In the genomic region with DNA sequence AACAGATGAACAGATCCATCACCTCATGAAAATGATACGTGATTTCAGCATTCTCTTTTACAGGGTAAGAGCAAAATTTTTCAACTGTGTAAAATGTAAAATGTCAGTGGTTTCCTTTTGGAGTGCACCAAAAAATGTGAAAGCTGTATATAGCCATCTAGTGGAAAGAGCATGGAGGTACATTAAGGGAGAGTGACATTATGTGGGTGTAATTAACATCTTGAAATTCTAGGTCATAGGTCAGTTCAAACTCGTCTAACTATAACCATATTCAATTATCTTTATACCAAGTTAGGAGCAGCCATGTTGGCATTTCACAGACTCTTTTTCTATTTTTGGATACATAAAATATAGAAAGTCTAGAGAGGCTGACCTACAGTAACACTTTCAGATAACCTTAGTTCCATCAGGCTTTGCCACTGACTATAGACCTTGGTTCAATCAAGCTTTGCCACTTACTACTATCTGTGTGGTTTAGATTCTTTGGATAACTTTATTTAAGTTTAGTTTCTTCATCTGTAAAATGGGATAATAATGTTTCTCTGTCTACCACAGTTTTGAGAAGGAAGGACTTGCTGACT, we compare ENCODE assay signal across 8 cellular contexts. TPM values are rescaled to one million over a fixed set of nuclear protein-coding genes. Genes with fewer than 3 reads are reported as not detected.
DNase-seq lines count a peak whose midpoint lies in the region; ATAC-seq and TF ChIP-seq lines count a peak whose summit lies in the region.

No MANE protein-coding gene starts in this region.

- no peaks in the 10 kb centered on the region for H3K9me3 Mint-ChIP-seq in activated T-cell treated with anti-CD3 and anti-CD28 coated beads, Interleukin-2, amount 50 U/mL, for 72 hours
- no peaks in the 10 kb centered on the region for H3K9me3 Mint-ChIP-seq in glutamatergic neuron (ENCODE audit: unreplicated experiment)

- no peak overlapping the region for H3K27ac Mint-ChIP-seq in activated T-cell treated with anti-CD3 and anti-CD28 coated beads, Interleukin-2, amount 50 U/mL, for 72 hours
- no peak overlapping the region for H3K27ac Mint-ChIP-seq in glutamatergic neuron (ENCODE audit: unreplicated experiment)

- peak; percentile 74 to 82 for ATAC-seq in activated T-cell treated with anti-CD3 and anti-CD28 coated beads, Interleukin-2, amount 50 U/mL, for 72 hours (replicated peaks in 1 of 2)
- ATAC-seq in GM21825 (IDR thresholded peaks at IDR 0.05; ENCODE audit: unreplicated experiment) = peak; percentile 98

- peak; percentile 47; the same call in 1 of the 2 replicates for TF ChIP-seq CTCF in WI38 (IDR thresholded peaks at IDR 0.05; ENCODE audit: low read depth, low read length)
- TF ChIP-seq CTCF in glutamatergic neuron (IDR thresholded peaks at IDR 0.05; ENCODE audit: partially characterized antibody, unreplicated experiment) = peak; percentile 76
- TF ChIP-seq CTCF in spleen (IDR thresholded peaks at IDR 0.05 in 8 of 11, conservative IDR thresholded peaks at IDR 0.05 in 3 of 11) = peak in 10 of 11 experiments; percentile 33 to 70 (median 50)

- H3K4me1 Mint-ChIP-seq in activated T-cell treated with anti-CD3 and anti-CD28 coated beads, Interleukin-2, amount 50 U/mL, for 72 hours (ENCODE audit: low read depth) = peaks cover 6% of the 10 kb centered on the region
- no peaks in the 10 kb centered on the region for H3K4me1 Mint-ChIP-seq in glutamatergic neuron (ENCODE audit: low read depth, unreplicated experiment)

- H3K27me3 Mint-ChIP-seq in activated T-cell treated with anti-CD3 and anti-CD28 coated beads, Interleukin-2, amount 50 U/mL, for 72 hours (ENCODE audit: low read depth) = no peaks in the 10 kb centered on the region
- H3K27me3 Mint-ChIP-seq in glutamatergic neuron (ENCODE audit: unreplicated experiment) = no peaks in the 10 kb centered on the region

- 14 to 27% (median 20%) methylated on average over 2 of the region's 2 CpGs for WGBS in spleen, 5 donors

- peaks cover 4 to 18% of the 10 kb centered on the region in 2 donors for H3K36me3 Mint-ChIP-seq in activated T-cell treated with anti-CD3 and anti-CD28 coated beads, Interleukin-2, amount 50 U/mL, for 72 hours (ENCODE audit: insufficient read depth in 2 of 2)
- no peaks in the 10 kb centered on the region for H3K36me3 Mint-ChIP-seq in glutamatergic neuron (ENCODE audit: unreplicated experiment)

- TF ChIP-seq POLR2A in spleen (IDR thresholded peaks at IDR 0.05) = no peak

- intact Hi-C loops in spleen (cut with DNase I; ENCODE audit: low total_unique reads) = no loop called here

- no peaks in the 10 kb centered on the region for H3K27me3 ChIP-seq in spleen (replicated peaks in 1 of 7)

- no peak overlapping the region for H3K4me3 ChIP-seq in Jurkat, Clone E6-1 (ENCODE audit: low read length)
- H3K4me3 ChIP-seq in WI38 (ENCODE audit: low read depth, low read length) (no peak overlapping the region), spleen (no peak overlapping the region)

- H3K36me3 ChIP-seq in spleen = peaks cover 0 to 22% (median 0%) of the 10 kb centered on the region in 6 donors

- H3K27ac ChIP-seq in spleen = no peak overlapping the region

- H3K4me3 Mint-ChIP-seq in activated T-cell treated with anti-CD3 and anti-CD28 coated beads, Interleukin-2, amount 50 U/mL, for 72 hours = no peak overlapping the region
- H3K4me3 Mint-ChIP-seq in glutamatergic neuron (ENCODE audit: unreplicated experiment) = no peak overlapping the region

- no peaks in the 10 kb centered on the region for H3K9me3 ChIP-seq in spleen

- peaks cover 0 to 7% (median 0%) of the 10 kb centered on the region in 6 donors for H3K4me1 ChIP-seq in spleen

- no peak for DNase-seq in activated T-cell treated with anti-CD3 and anti-CD28 coated beads, Interleukin-2, amount 50 U/mL, for 72 hours
- no peak for DNase-seq in activated T-cell treated with anti-CD3 and anti-CD28 coated beads, Interleukin-2, amount 50 U/mL, for 48 hours
- DNase-seq in Jurkat, Clone E6-1 (ENCODE audit: low read depth, low spot score) = peak; percentile 50
- DNase-seq in glutamatergic neuron (no peak), spleen (no peak), DMS153 treated with DMSO at 0.1 percent for 48 hours (lab: John Stamatoyannopoulos, UW; ENCODE audit: unreplicated experiment) (no peak)

RNA-seq across cellular contexts. Expression of a gene that starts 30.2 kb away (rescaled TPM):
- 10 to 100 TPM; 26.4 to 29.2 TPM for total RNA-seq in activated T-cell treated with anti-CD3 and anti-CD28 coated beads, Interleukin-2, amount 50 U/mL, for 72 hours
- 37.2 TPM for polyA plus RNA-seq in Jurkat, Clone E6-1 (2012; ENCODE audit: insufficient read depth, insufficient read length)
- total RNA-seq in glutamatergic neuron (ENCODE audit: unreplicated experiment) = 1.4 TPM
- 1 to 10 TPM; 1.3 to 3.3 (median 2.9) TPM for total RNA-seq in spleen
- polyA plus RNA-seq in spleen = under 1 TPM; 0.30 to 0.85 (median 0.45) TPM

Comparison
In these comparisons a context has a peak if more than half of its experiments do, and no peak if none do; other contexts are left out.
1. RNA of a gene that starts 30.2 kb away (total RNA-seq): 26.4 to 29.2 TPM in activated T-cell treated with anti-CD3 and anti-CD28 coated beads, Interleukin-2, amount 50 U/mL, for 72 hours; 1.3 to 3.3 TPM in spleen and 1.4 TPM in glutamatergic neuron (single experiment); every median in the first group is over 4 times any median in the second.
2. Peak in every context shown above with its lines, with median percentiles within 50 percentile points of each other: CTCF ChIP-seq.